8 cellular contexts compared by ENCODE assay signal in genomic region chr20:59032713-59033059, GRCh38. TPM values are rescaled to one million over a fixed set of nuclear protein-coding genes. Genes with fewer than 3 reads are reported as not detected.
A peak's percentile ranks its signal among the peaks of the same experiment; 100 is the strongest.
DNase-seq lines count a peak whose midpoint lies in the region; ATAC-seq, FAIRE-seq and TF ChIP-seq lines count a peak whose summit lies in the region.

No MANE protein-coding gene starts in this region.

- no peaks in the 10 kb centered on the region for H3K27me3 Mint-ChIP-seq in type B pancreatic cell

- TSS peak; percentile 96 for BruUV-seq in K562 (replicated peaks; lab: Mats Ljungman, UMichigan)

- H3K27ac Mint-ChIP-seq in type B pancreatic cell = peak overlapping the region; percentile 96

- peaks cover 70% of the 10 kb centered on the region for H3K79me2 ChIP-seq in K562 (ENCODE audit: control insufficient read depth, insufficient read depth, low read length)

- peak overlapping the region; percentile 82 for H3K4me3 ChIP-seq in cardiac muscle cell
- peak overlapping the region; percentile 84 for H3K4me3 ChIP-seq in K562
- peak overlapping the region; percentile 57 to 95 (median 93) for H3K4me3 ChIP-seq in right lobe of liver

- in situ Hi-C loops in K562 (cut with MboI) = no loop called here

- H3K4me1 ChIP-seq in cardiac muscle cell (ENCODE audit: low read depth) (peaks cover 24% of the 10 kb centered on the region), K562 (replicated peaks in 1 of 2; ENCODE audit: control insufficient read depth in 2 of 2, insufficient read depth in 2 of 2, low read length in 2 of 2) (peaks cover 10 to 18% of the 10 kb centered on the region in 2 experiments; a peak in 4 of 5 replicates), right lobe of liver (peaks cover 0 to 33% (median 14%) of the 10 kb centered on the region in 4 donors)

- H3K36me3 ChIP-seq in cardiac muscle cell (peaks cover 44% of the 10 kb centered on the region), K562 (ENCODE audit: control insufficient read depth, insufficient read depth, low read length) (peaks cover 88% of the 10 kb centered on the region), right lobe of liver (peaks cover 11 to 59% (median 37%) of the 10 kb centered on the region in 4 donors)

- H3K4me1 Mint-ChIP-seq in type B pancreatic cell (ENCODE audit: unreplicated experiment) = peaks cover 39% of the 10 kb centered on the region

- 1% methylated on average over 13 of the region's 13 CpGs for WGBS in K562 (ENCODE audit: insufficient coverage, low coverage, missing lambda C conversion rate)
- 0% methylated on average over 11 of the region's 13 CpGs for WGBS in right lobe of liver (ENCODE audit: insufficient coverage, low coverage, low lambda C conversion rate, missing lambda C conversion rate)

- 0 out of 2 replicates have a peak, but pooled peaks have one; percentile 2 for TF ChIP-seq EP300 in K562 (IDR thresholded peaks at IDR 0.05; ENCODE audit: low read length)

- TF ChIP-seq CTCF in cardiac muscle cell (IDR thresholded peaks at IDR 0.05; ENCODE audit: low read depth, low read length) (peak; percentile 21), K562 (IDR thresholded peaks at IDR 0.05 in 2 of 3, conservative IDR thresholded peaks at IDR 0.05 in 1 of 3; ENCODE audit: insufficient read depth in 2 of 3, low read depth in 1 of 3, low read length in 3 of 3) (0 out of 6 replicates have a peak, but pooled peaks of 1 of the 3 experiments have one; percentile 16), right lobe of liver (IDR thresholded peaks at IDR 0.05) (peak in 1 of 4 donors; percentile 21), type B pancreatic cell (conservative IDR thresholded peaks at IDR 0.05) (peak; percentile 70)

- TF ChIP-seq RAD21 in K562 (CRISPR knock-in tag; conservative IDR thresholded peaks at IDR 0.05 in 1 of 2, IDR thresholded peaks at IDR 0.05 in 1 of 2) = no peak; a peak in 1 of 4 replicates

- peak overlapping the region; percentile 75 for H3K4me2 ChIP-seq in K562 (ENCODE audit: insufficient read depth, low read length)

- no peaks in the 10 kb centered on the region for H3K27me3 ChIP-seq in cardiac muscle cell
- no peaks in the 10 kb centered on the region for H3K27me3 ChIP-seq in K562 (ENCODE audit: control insufficient read depth in 2 of 2, insufficient read depth in 2 of 2, low read length in 2 of 2)
- no peaks in the 10 kb centered on the region for H3K27me3 ChIP-seq in right lobe of liver

- peaks cover 30% of the 10 kb centered on the region for H3K36me3 Mint-ChIP-seq in type B pancreatic cell

- H4K20me1 ChIP-seq in K562 (replicated peaks; ENCODE audit: control insufficient read depth, insufficient read depth, low read length) = no peaks in the 10 kb centered on the region

- TF ChIP-seq POLR2A in K562 (conservative IDR thresholded peaks at IDR 0.05) (no peak), right lobe of liver (IDR thresholded peaks at IDR 0.05) (no peak), GM12891 (IDR thresholded peaks at IDR 0.05; ENCODE audit: low read depth, low read length) (no peak)

- ATAC-seq in left ventricle myocardium superior (no peak), K562 (no peak; the same call in 2 of the 3 replicates), right lobe of liver (peak in 3 of 4 donors; percentile 2 to 8 (median 5))

- H3K27ac ChIP-seq in cardiac muscle cell = peak overlapping the region; percentile 77
- H3K27ac ChIP-seq in K562 (ENCODE audit: extremely low read depth, low read depth, low read length) = peak overlapping the region; percentile 96
- H3K27ac ChIP-seq in right lobe of liver = peak overlapping the region in 2 of 3 donors; percentile 78 to 80

- no peaks in the 10 kb centered on the region for H3K9me3 Mint-ChIP-seq in type B pancreatic cell

- peak overlapping the region; percentile 60; the same call in 1 of the 2 replicates for H2AFZ ChIP-seq in K562 (ENCODE audit: low read depth, low read length)

- peak overlapping the region; percentile 56 to 89 for H3K9ac ChIP-seq in K562 (ENCODE audit: insufficient read depth in 1 of 2, low read depth in 2 of 2, low read length in 2 of 2)

- H3K9me1 ChIP-seq in K562 (ENCODE audit: control insufficient read depth, insufficient read depth, low read length) = no peaks in the 10 kb centered on the region

- CTCF ChIA-PET in K562 (lab: Yijun Ruan, JAX; ENCODE audit: low intra/inter-chr PET ratio) = no interaction called here

- H3K4me3 Mint-ChIP-seq in type B pancreatic cell = peak overlapping the region; percentile 97

- H3K9me3 ChIP-seq in cardiac muscle cell (ENCODE audit: low read depth) = no peaks in the 10 kb centered on the region
- H3K9me3 ChIP-seq in K562 (replicated peaks; ENCODE audit: control insufficient read depth, insufficient read depth, low read depth, low read length) = no peaks in the 10 kb centered on the region
- no peaks in the 10 kb centered on the region for H3K9me3 ChIP-seq in right lobe of liver

- FAIRE-seq in K562 (lab: Jason Lieb, UNC) = peak; percentile 29
- FAIRE-seq in GM12891 (lab: Jason Lieb, UNC) = no peak

- intact Hi-C loops in left ventricle myocardium superior (cut with micrococcal nuclease) = loop anchor here (5.0 kb wide), 1 partner anchor 125 kb away; no protein-coding TSS in a partner anchor
- intact Hi-C loops in K562 (cut with micrococcal nuclease) = loop anchor here (5.0 kb wide), 2 partner anchors 50 to 140 kb away; partner anchors contain the start of gene NELFCD
- intact Hi-C loops in right lobe of liver (cut with DNase I) = no loop called here

- POLR2A ChIA-PET in K562 (lab: Yijun Ruan, JAX) = interaction anchor here (0.5 to 4.5 kb wide), 12 partner anchors 9 to 329 kb away, joined by 3 to 31 read pairs (median 4); partner anchors contain the start of genes PRELID3B and TUBB1

- DNase-seq in cardiac muscle cell (ENCODE audit: low read depth in 1 of 2, low spot score in 1 of 2) (peak in 1 of 2 donors; percentile 42), left ventricle myocardium superior (no peak), NCI-H2171 treated with DMSO at 0.1 percent for 48 hours (lab: John Stamatoyannopoulos, UW) (peak; percentile 94), K562 (ENCODE audit: extremely low read depth in 1 of 4, low spot score in 3 of 4) (no peak), right lobe of liver (no peak), type B pancreatic cell (ENCODE audit: extremely low spot score, unreplicated experiment) (no peak), GM12891 (ENCODE audit: insufficient read length, low spot score) (no peak)
- no peak for DNase-seq in stimulated activated CD4-positive, alpha-beta T cell treated with anti-CD3 and anti-CD28 coated beads, Interleukin-4, amount 100 ng/mL, for 1 hour

RNA-seq across cellular contexts. Expression of gene ATP5F1E, which starts 0.6 kb away (rescaled TPM):
- 17.9 and 34.9 TPM in 2 replicates for total RNA-seq in cardiac muscle cell
- polyA plus RNA-seq in cardiac muscle cell = 211 and 281 TPM in 2 replicates
- total RNA-seq in left ventricle myocardium superior = 128 TPM
- 19.6 and 60.1 TPM in 2 replicates for total RNA-seq in K562 (2011; cell fraction: chromatin; rRNA removed; ENCODE audit: low replicate concordance)
- total RNA-seq in K562 (2011; cell fraction: nucleolus; rRNA removed) = 23.8 and 27.5 TPM in 2 replicates
- total RNA-seq in K562 (2011; cell fraction: nucleoplasm; rRNA removed) = 49.5 and 88.6 TPM in 2 replicates
- total RNA-seq in K562 (2014; rRNA removed) = 49.4 and 64.1 TPM in 2 replicates
- total RNA-seq in K562 (2014; rRNA removed; fragmentation: Illumina TruSeq; extraction: Trizol) = 113 and 123 TPM in 2 replicates
- total RNA-seq in K562 (2015; rRNA removed; fragmentation: Illumina TruSeq; extraction: Trizol) = 98.7 and 109 TPM in 2 replicates
- 125 and 146 TPM in 2 replicates for total RNA-seq in K562 (2021)
- polyA plus RNA-seq in K562 (2011; rRNA removed) = 140 and 167 TPM in 2 replicates
- polyA plus RNA-seq in K562 (2011; cell fraction: cytosol; rRNA removed) = 16.9 and 37.2 TPM in 2 replicates
- 32.8 and 51.1 TPM in 2 replicates for polyA plus RNA-seq in K562 (2011; cell fraction: nucleus; rRNA removed)
- 66.6 and 187 TPM in 2 replicates for polyA plus RNA-seq in K562 (2012)
- polyA plus RNA-seq in K562 (2014; fragmentation: Illumina TruSeq; extraction: Trizol) = 60.3 and 67.7 TPM in 2 replicates
- polyA plus RNA-seq in K562 (2014; fragmentation: Nextera tagmentation; extraction: Ambion mirVana) = 100 to 1,000 TPM; 161 to 162 TPM
- 109 and 117 TPM in 2 replicates for polyA plus RNA-seq in K562 (2014; rRNA removed)
- polyA minus RNA-seq in K562 (2011; rRNA and poly(A)+ RNA removed) = 36.3 and 47.6 TPM in 2 replicates
- polyA minus RNA-seq in K562 (2011; cell fraction: cytosol; rRNA and poly(A)+ RNA removed) = 19.7 and 24.7 TPM in 2 replicates
- polyA minus RNA-seq in K562 (2011; cell fraction: nucleus; rRNA and poly(A)+ RNA removed) = 53.0 and 99.3 TPM in 2 replicates
- 10 to 100 TPM; 15.8 to 34.6 (median 30.5) TPM for total RNA-seq in right lobe of liver
- total RNA-seq in type B pancreatic cell (ENCODE audit: low replicate concordance) = 75.6 and 81.8 TPM in 2 replicates
- 146 TPM for polyA plus RNA-seq in GM12891 (2012; ENCODE audit: low read depth, missing spikeins)

RNA-seq across cellular contexts. Expression of gene PRELID3B, which starts 9.9 kb away (rescaled TPM):
- total RNA-seq in cardiac muscle cell (37.6 and 40.9 TPM in 2 replicates), left ventricle myocardium superior (50.1 TPM), K562 (2014; rRNA removed) (90.3 and 96.8 TPM in 2 replicates), K562 (2014; rRNA removed; fragmentation: Illumina TruSeq; extraction: Trizol) (136 and 140 TPM in 2 replicates), K562 (2015; rRNA removed; fragmentation: Illumina TruSeq; extraction: Trizol) (112 and 120 TPM in 2 replicates), K562 (2021) (99.5 and 105 TPM in 2 replicates), right lobe of liver (10 to 100 TPM; 16.3 to 37.5 (median 23.3) TPM), type B pancreatic cell (ENCODE audit: low replicate concordance) (45.9 and 54.9 TPM in 2 replicates)
- polyA plus RNA-seq in cardiac muscle cell (30.0 and 39.5 TPM in 2 replicates), K562 (2011; rRNA removed) (83.6 and 96.0 TPM in 2 replicates), K562 (2014; fragmentation: Illumina TruSeq; extraction: Trizol) (91.7 and 101 TPM in 2 replicates), K562 (2014; fragmentation: Nextera tagmentation; extraction: Ambion mirVana) (100 to 1,000 TPM; 156 to 186 TPM), K562 (2014; rRNA removed) (77.0 and 81.2 TPM in 2 replicates)
- 17.7 and 24.8 TPM in 2 replicates for total RNA-seq in K562 (2011; cell fraction: chromatin; rRNA removed; ENCODE audit: low replicate concordance)
- total RNA-seq in K562 (2011; cell fraction: nucleolus; rRNA removed) = 16.8 and 22.2 TPM in 2 replicates
- total RNA-seq in K562 (2011; cell fraction: nucleoplasm; rRNA removed) = 28.7 and 35.0 TPM in 2 replicates
- 20.1 and 42.7 TPM in 2 replicates for polyA plus RNA-seq in K562 (2011; cell fraction: cytosol; rRNA removed)
- 74.4 and 76.8 TPM in 2 replicates for polyA plus RNA-seq in K562 (2011; cell fraction: nucleus; rRNA removed)
- polyA plus RNA-seq in K562 (2012) = 58.3 and 91.4 TPM in 2 replicates
- 151 and 154 TPM in 2 replicates for polyA minus RNA-seq in K562 (2011; rRNA and poly(A)+ RNA removed)
- 93.2 and 97.4 TPM in 2 replicates for polyA minus RNA-seq in K562 (2011; cell fraction: cytosol; rRNA and poly(A)+ RNA removed)
- polyA minus RNA-seq in K562 (2011; cell fraction: nucleus; rRNA and poly(A)+ RNA removed) = 28.1 and 43.1 TPM in 2 replicates
- polyA plus RNA-seq in GM12891 (2012; ENCODE audit: low read depth, missing spikeins) = 63.8 TPM

RNA-seq across cellular contexts. Expression of gene TUBB1, which starts 13.5 kb away (rescaled TPM):
- total RNA-seq in cardiac muscle cell (0.03 TPM in 1 of 2 replicates, not detected in the other), left ventricle myocardium superior (0.30 TPM), K562 (2014; rRNA removed) (1.7 and 2.1 TPM in 2 replicates), K562 (2014; rRNA removed; fragmentation: Illumina TruSeq; extraction: Trizol) (2.3 and 2.8 TPM in 2 replicates), K562 (2015; rRNA removed; fragmentation: Illumina TruSeq; extraction: Trizol) (2.0 and 2.4 TPM in 2 replicates), K562 (2021) (1.9 and 3.9 TPM in 2 replicates), right lobe of liver (1 to 10 TPM in 1 of 6 experiments, under 1 TPM in 4, not detected in 1; 0.06 to 1.5 (median 0.31) TPM), type B pancreatic cell (ENCODE audit: low replicate concordance) (0.46 and 0.52 TPM in 2 replicates)
- polyA plus RNA-seq in cardiac muscle cell (0.06 TPM in 1 of 2 replicates, not detected in the other), K562 (2011; rRNA removed) (1.1 and 3.6 TPM in 2 replicates), K562 (2014; fragmentation: Illumina TruSeq; extraction: Trizol) (3.1 and 4.1 TPM in 2 replicates), K562 (2014; fragmentation: Nextera tagmentation; extraction: Ambion mirVana) (1 to 10 TPM; 1.5 to 1.6 TPM), K562 (2014; rRNA removed) (1.9 and 3.0 TPM in 2 replicates)
- total RNA-seq in K562 (2011; cell fraction: chromatin; rRNA removed; ENCODE audit: low replicate concordance) = 1.4 and 3.2 TPM in 2 replicates
- 1.7 and 2.1 TPM in 2 replicates for total RNA-seq in K562 (2011; cell fraction: nucleolus; rRNA removed)
- total RNA-seq in K562 (2011; cell fraction: nucleoplasm; rRNA removed) = 2.0 and 2.8 TPM in 2 replicates
- 0.69 and 3.4 TPM in 2 replicates for polyA plus RNA-seq in K562 (2011; cell fraction: cytosol; rRNA removed)
- polyA plus RNA-seq in K562 (2011; cell fraction: nucleus; rRNA removed) = 0.51 and 1.8 TPM in 2 replicates
- polyA plus RNA-seq in K562 (2012) = 2.3 and 3.8 TPM in 2 replicates
- 1.6 and 4.3 TPM in 2 replicates for polyA minus RNA-seq in K562 (2011; rRNA and poly(A)+ RNA removed)
- 0.64 and 1.7 TPM in 2 replicates for polyA minus RNA-seq in K562 (2011; cell fraction: cytosol; rRNA and poly(A)+ RNA removed)
- polyA minus RNA-seq in K562 (2011; cell fraction: nucleus; rRNA and poly(A)+ RNA removed) = 0.89 and 1.3 TPM in 2 replicates
- 0.27 TPM for polyA plus RNA-seq in GM12891 (2012; ENCODE audit: low read depth, missing spikeins)

RNA-seq across cellular contexts. Expression of gene CTSZ, which starts 25.6 kb away (rescaled TPM):
- total RNA-seq in cardiac muscle cell = 60.6 and 71.3 TPM in 2 replicates
- 3.7 and 6.6 TPM in 2 replicates for polyA plus RNA-seq in cardiac muscle cell
- 129 TPM for total RNA-seq in left ventricle myocardium superior
- total RNA-seq in K562 (2011; cell fraction: chromatin; rRNA removed; ENCODE audit: low replicate concordance) = 52.6 and 123 TPM in 2 replicates
- 146 and 149 TPM in 2 replicates for total RNA-seq in K562 (2011; cell fraction: nucleolus; rRNA removed)
- 120 and 126 TPM in 2 replicates for total RNA-seq in K562 (2011; cell fraction: nucleoplasm; rRNA removed)
- total RNA-seq in K562 (2014; rRNA removed) = 73.2 and 83.8 TPM in 2 replicates
- 62.6 and 63.8 TPM in 2 replicates for total RNA-seq in K562 (2014; rRNA removed; fragmentation: Illumina TruSeq; extraction: Trizol)
- 82.8 and 82.9 TPM in 2 replicates for total RNA-seq in K562 (2015; rRNA removed; fragmentation: Illumina TruSeq; extraction: Trizol)
- 84.7 and 97.7 TPM in 2 replicates for total RNA-seq in K562 (2021)
- polyA plus RNA-seq in K562 (2011; rRNA removed) = 83.8 and 93.1 TPM in 2 replicates
- 81.2 and 107 TPM in 2 replicates for polyA plus RNA-seq in K562 (2011; cell fraction: cytosol; rRNA removed)
- polyA plus RNA-seq in K562 (2011; cell fraction: nucleus; rRNA removed) = 54.7 and 64.6 TPM in 2 replicates
- polyA plus RNA-seq in K562 (2012) = 79.3 and 95.2 TPM in 2 replicates
- 123 and 143 TPM in 2 replicates for polyA plus RNA-seq in K562 (2014; fragmentation: Illumina TruSeq; extraction: Trizol)
- 1 to 10 TPM; 1.6 to 5.3 TPM for polyA plus RNA-seq in K562 (2014; fragmentation: Nextera tagmentation; extraction: Ambion mirVana)
- polyA plus RNA-seq in K562 (2014; rRNA removed) = 96.2 and 107 TPM in 2 replicates
- polyA minus RNA-seq in K562 (2011; rRNA and poly(A)+ RNA removed) = 59.9 and 68.2 TPM in 2 replicates
- polyA minus RNA-seq in K562 (2011; cell fraction: cytosol; rRNA and poly(A)+ RNA removed) = 34.4 and 34.8 TPM in 2 replicates
- polyA minus RNA-seq in K562 (2011; cell fraction: nucleus; rRNA and poly(A)+ RNA removed) = 24.1 and 25.5 TPM in 2 replicates
- 100 to 1,000 TPM; 198 to 296 (median 222) TPM for total RNA-seq in right lobe of liver
- 71.9 and 75.9 TPM in 2 replicates for total RNA-seq in type B pancreatic cell (ENCODE audit: low replicate concordance)
- 190 TPM for polyA plus RNA-seq in GM12891 (2012; ENCODE audit: low read depth, missing spikeins)

RNA-seq across cellular contexts. Expression of gene NELFCD, which starts 51.6 kb away (rescaled TPM):
- total RNA-seq in cardiac muscle cell = 69.4 and 77.3 TPM in 2 replicates
- polyA plus RNA-seq in cardiac muscle cell = 109 and 114 TPM in 2 replicates
- total RNA-seq in left ventricle myocardium superior = 35.6 TPM
- total RNA-seq in K562 (2011; cell fraction: chromatin; rRNA removed; ENCODE audit: low replicate concordance) = 499 and 562 TPM in 2 replicates
- 227 and 235 TPM in 2 replicates for total RNA-seq in K562 (2011; cell fraction: nucleolus; rRNA removed)
- 274 and 301 TPM in 2 replicates for total RNA-seq in K562 (2011; cell fraction: nucleoplasm; rRNA removed)
- total RNA-seq in K562 (2014; rRNA removed) = 96.5 and 113 TPM in 2 replicates
- total RNA-seq in K562 (2014; rRNA removed; fragmentation: Illumina TruSeq; extraction: Trizol) = 77.9 and 80.6 TPM in 2 replicates
- total RNA-seq in K562 (2015; rRNA removed; fragmentation: Illumina TruSeq; extraction: Trizol) = 84.7 and 86.6 TPM in 2 replicates
- 111 and 116 TPM in 2 replicates for total RNA-seq in K562 (2021)
- 138 and 163 TPM in 2 replicates for polyA plus RNA-seq in K562 (2011; rRNA removed)
- polyA plus RNA-seq in K562 (2011; cell fraction: cytosol; rRNA removed) = 115 and 130 TPM in 2 replicates
- polyA plus RNA-seq in K562 (2011; cell fraction: nucleus; rRNA removed) = 305 and 361 TPM in 2 replicates
- polyA plus RNA-seq in K562 (2012) = 93.4 and 101 TPM in 2 replicates
- 136 and 137 TPM in 2 replicates for polyA plus RNA-seq in K562 (2014; fragmentation: Illumina TruSeq; extraction: Trizol)
- 10 to 100 TPM; 11.7 to 22.2 TPM for polyA plus RNA-seq in K562 (2014; fragmentation: Nextera tagmentation; extraction: Ambion mirVana)
- polyA plus RNA-seq in K562 (2014; rRNA removed) = 121 and 123 TPM in 2 replicates
- 159 and 203 TPM in 2 replicates for polyA minus RNA-seq in K562 (2011; rRNA and poly(A)+ RNA removed)
- 57.0 and 63.8 TPM in 2 replicates for polyA minus RNA-seq in K562 (2011; cell fraction: cytosol; rRNA and poly(A)+ RNA removed)
- 68.1 and 105 TPM in 2 replicates for polyA minus RNA-seq in K562 (2011; cell fraction: nucleus; rRNA and poly(A)+ RNA removed)
- total RNA-seq in right lobe of liver = 10 to 100 TPM; 31.1 to 41.4 (median 36.5) TPM
- total RNA-seq in type B pancreatic cell (ENCODE audit: low replicate concordance) = 73.0 and 110 TPM in 2 replicates
- polyA plus RNA-seq in GM12891 (2012; ENCODE audit: low read depth, missing spikeins) = 62.4 TPM

Comparison
In these comparisons a context has a peak if more than half of its experiments do, and no peak if none do; other contexts are left out.
1. ATAC-seq: peak in right lobe of liver (3 of 4); none in left ventricle myocardium superior (single experiment) and K562 (single experiment).
2. intact Hi-C loops: an anchor here in left ventricle myocardium superior (5.0 kb wide) and K562 (5.0 kb wide); none called in right lobe of liver.
3. Peak in every context shown above with its lines, with median percentiles within 50 percentile points of each other: H3K27ac ChIP-seq and H3K4me3 ChIP-seq.